In genomic region chr5:137888489-137888874, GRCh38 we compare ENCODE assay signal across 1 cellular context.
A peak's percentile ranks its signal among the peaks of the same experiment; 100 is the strongest.
TF ChIP-seq lines count a peak whose summit lies in the region.

No MANE protein-coding gene starts in this region.

TF ChIP-seq in K562, 482 proteins besides CTCF, POLR2A, EP300 and RAD21 (continued from another document):
- TF ChIP-seq TRIM25 (IDR thresholded peaks at IDR 0.05; ENCODE audit: borderline replicate concordance) (no peak), ETV6 (IDR thresholded peaks at IDR 0.05; ENCODE audit: borderline replicate concordance in 1 of 2, low read depth in 2 of 2, low read length in 1 of 2) (no peak), ETV6 (CRISPR knock-in tag; IDR thresholded peaks at IDR 0.05; ENCODE audit: borderline replicate concordance) (no peak), PHB (CRISPR knock-in tag; IDR thresholded peaks at IDR 0.05) (no peak), BACH1 (tag; IDR thresholded peaks at IDR 0.05) (peak; percentile 57; the same call in 1 of the 2 replicates), KDM1A (IDR thresholded peaks at IDR 0.05) (0 out of 4 replicates have a peak, but pooled peaks of 1 of the 2 experiments have one; percentile 39), XRCC5 (IDR thresholded peaks at IDR 0.05; ENCODE audit: low read depth, low read length) (0 out of 2 replicates have a peak, but pooled peaks have one; percentile 13), TAF7 (tag; IDR thresholded peaks at IDR 0.05) (peak; percentile 8; the same call in 1 of the 2 replicates), SMAD2 (IDR thresholded peaks at IDR 0.05; ENCODE audit: low read depth, low read length) (no peak), TCF3 (CRISPR knock-in tag; IDR thresholded peaks at IDR 0.05) (no peak), FOXP4 (CRISPR knock-in tag; IDR thresholded peaks at IDR 0.05; ENCODE audit: borderline replicate concordance) (no peak), RBM14 (IDR thresholded peaks at IDR 0.05; ENCODE audit: borderline replicate concordance, insufficient read depth, low read depth, low read length) (no peak), ZEB2 (IDR thresholded peaks at IDR 0.05) (no peak), ZNF766 (CRISPR knock-in tag; conservative IDR thresholded peaks at IDR 0.05) (0 out of 2 replicates have a peak, but pooled peaks have one; percentile 23), SMAD3 (CRISPR knock-in tag; conservative IDR thresholded peaks at IDR 0.05) (no peak)
